ENCODE assay signal across 2 cellular contexts in the genomic region with DNA sequence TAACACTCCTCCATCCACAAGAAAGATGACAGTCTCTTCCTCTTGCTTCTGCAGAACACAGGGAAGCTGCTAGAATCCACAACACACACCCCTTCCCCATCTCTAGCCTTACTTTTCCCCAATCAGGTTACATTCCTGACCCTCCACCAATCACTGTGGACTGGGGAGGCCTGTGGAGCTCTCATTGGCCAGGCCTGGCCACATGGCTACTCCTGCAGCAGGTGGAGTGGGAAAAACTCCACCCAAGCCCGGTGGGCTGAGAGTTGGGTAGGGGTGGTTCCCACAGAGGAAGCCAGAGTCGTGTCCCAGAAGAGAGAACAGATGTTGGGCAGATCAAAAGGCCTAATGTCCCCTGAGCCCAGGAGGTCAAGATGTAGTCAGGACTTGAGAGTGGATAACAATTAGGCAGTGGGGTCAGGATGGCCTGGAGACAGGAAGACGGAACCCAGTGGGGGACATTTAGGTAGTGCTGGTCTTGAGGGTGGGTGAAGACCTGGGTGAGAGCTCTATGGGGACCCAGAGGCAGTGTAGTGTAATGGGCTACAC.
A peak's percentile ranks its signal among the peaks of the same experiment; 100 is the strongest.
TF ChIP-seq lines count a peak whose summit lies in the region.

No MANE protein-coding gene starts in this region.

TF ChIP-seq in Ishikawa, 13 proteins besides CTCF, POLR2A, EP300 and RAD21:
- TF ChIP-seq EGR1 (IDR thresholded peaks at IDR 0.05), result no peak
- TF ChIP-seq NFIC (IDR thresholded peaks at IDR 0.05), result no peak
- no peak for TF ChIP-seq YY1 (IDR thresholded peaks at IDR 0.05; ENCODE audit: low read depth)
- no peak for TF ChIP-seq TEAD4 (IDR thresholded peaks at IDR 0.05)
- TF ChIP-seq, protein P1, sequence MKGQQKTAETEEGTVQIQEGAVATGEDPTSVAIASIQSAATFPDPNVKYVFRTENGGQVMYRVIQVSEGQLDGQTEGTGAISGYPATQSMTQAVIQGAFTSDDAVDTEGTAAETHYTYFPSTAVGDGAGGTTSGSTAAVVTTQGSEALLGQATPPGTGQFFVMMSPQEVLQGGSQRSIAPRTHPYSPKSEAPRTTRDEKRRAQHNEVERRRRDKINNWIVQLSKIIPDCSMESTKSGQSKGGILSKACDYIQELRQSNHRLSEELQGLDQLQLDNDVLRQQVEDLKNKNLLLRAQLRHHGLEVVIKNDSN (IDR thresholded peaks at IDR 0.05), result peak; percentile 74
TF ChIP-seq in Ishikawa: peak in this region for 1.

TF ChIP-seq in K562, 482 proteins besides CTCF, POLR2A, EP300 and RAD21:
- no peak for TF ChIP-seq SETDB1 (IDR thresholded peaks at IDR 0.05; ENCODE audit: low read length)
- peak; percentile 58 for TF ChIP-seq NFYB (IDR thresholded peaks at IDR 0.05; ENCODE audit: extremely low read depth, insufficient read length)
- TF ChIP-seq USF2 (CRISPR knock-in tag; IDR thresholded peaks at IDR 0.05), result peak; percentile 64
